ENCODE assay signal across 16 cellular contexts in genomic region chr15:70329179-70329578, GRCh38.
DNase-seq lines count a peak whose midpoint lies in the region; ATAC-seq and TF ChIP-seq lines count a peak whose summit lies in the region.
"Had no signal": no experiment of that assay in that cellular context is flagged by ENCODE, and none has a peak within 500 bp of the region (broad histone marks: within the 10 kb centered on the region; RNA-seq: fewer than 3 reads in every experiment).

No MANE protein-coding gene starts in this region.

- no peak overlapping the region for H3K9ac ChIP-seq in rectal smooth muscle tissue (ENCODE audit: low read length)

- H3K9me3 ChIP-seq in esophagus muscularis mucosa (peaks cover 0 to 4% (median 2%) of the 10 kb centered on the region in 4 donors), upper lobe of right lung (no peaks in the 10 kb centered on the region)

- intact Hi-C loops in esophagus muscularis mucosa (cut with DNase I), result no loop called here
- intact Hi-C loops in upper lobe of right lung (cut with DNase I), result no loop called here

- H3K4me1 ChIP-seq in esophagus muscularis mucosa (peaks cover 19 to 33% (median 32%) of the 10 kb centered on the region in 4 donors), rectal smooth muscle tissue (ENCODE audit: control insufficient read depth, insufficient read depth, low read length) (peaks cover 21% of the 10 kb centered on the region), upper lobe of right lung (peaks cover 5% of the 10 kb centered on the region)

- peak overlapping the region in 3 of 4 donors; percentile 20 to 78 (median 24) for H3K27ac ChIP-seq in esophagus muscularis mucosa (replicated peaks in 1 of 4)
- H3K27ac ChIP-seq in rectal smooth muscle tissue (ENCODE audit: low read depth, low read length), result peak overlapping the region; percentile 64
- H3K27ac ChIP-seq in upper lobe of right lung, result no peak overlapping the region
- H3K27ac ChIP-seq: PC-9 had no signal

- DNase-seq in CD1c-positive myeloid dendritic cell (ENCODE audit: extremely low spot score) (peak; percentile 26), esophagus muscularis mucosa (ENCODE audit: extremely low spot score) (no peak), upper lobe of right lung (no peak), SKM-1 treated with dmso at 0.1 percent for 144 hours (lab: John Stamatoyannopoulos, UW; ENCODE audit: unreplicated experiment) (no peak), NCI-H1092 treated with DMSO at 0.1 percent for 48 hours (lab: John Stamatoyannopoulos, UW) (no peak)
- no peak for DNase-seq in activated CD4-positive, CD25-positive, alpha-beta regulatory T cell treated with anti-CD3 and anti-CD28 coated beads, Interleukin-2, amount 50 U/mL, for 72 hours
- DNase-seq: CD4-positive, alpha-beta memory T cell; DMS79; KG1; NCI-H1048; NCI-H146; NCI-H2081 treated with DMSO at 0.1 percent for 48 hours; NCI-H510A; PC-9 had no signal

- no peak for TF ChIP-seq POLR2A in esophagus muscularis mucosa (IDR thresholded peaks at IDR 0.05; ENCODE audit: low read depth)

- peak; percentile 59 for TF ChIP-seq EP300 in esophagus muscularis mucosa (IDR thresholded peaks at IDR 0.05)

- peak; percentile 16 for ATAC-seq in upper lobe of right lung
- ATAC-seq: HepG2 had no signal

- H3K27me3 ChIP-seq in esophagus muscularis mucosa (no peaks in the 10 kb centered on the region), rectal smooth muscle tissue (ENCODE audit: control insufficient read depth, insufficient read depth, low read length) (no peaks in the 10 kb centered on the region), upper lobe of right lung (no peaks in the 10 kb centered on the region)

- H3K36me3 ChIP-seq in esophagus muscularis mucosa (no peaks in the 10 kb centered on the region), rectal smooth muscle tissue (ENCODE audit: control insufficient read depth, insufficient read depth, low read length) (no peaks in the 10 kb centered on the region), upper lobe of right lung (no peaks in the 10 kb centered on the region)

- 79% methylated on average over 8 of the region's 8 CpGs for WGBS in esophagus muscularis mucosa

- TF ChIP-seq CTCF in esophagus muscularis mucosa (IDR thresholded peaks at IDR 0.05), result no peak
- TF ChIP-seq CTCF in upper lobe of right lung (IDR thresholded peaks at IDR 0.05), result no peak

- no peak overlapping the region for H3K4me3 ChIP-seq in esophagus muscularis mucosa
- no peak overlapping the region for H3K4me3 ChIP-seq in rectal smooth muscle tissue (ENCODE audit: low read length)
- H3K4me3 ChIP-seq in upper lobe of right lung, result no peak overlapping the region
- H3K4me3 ChIP-seq: PC-9 had no signal
